Comparison of ENCODE assay signal across 23 cellular contexts in genomic region chr1:95145493-95145892, GRCh38. TPM values are rescaled to one million over a fixed set of nuclear protein-coding genes. Genes with fewer than 3 reads are reported as not detected.
"Had no signal": no experiment of that assay in that cellular context is flagged by ENCODE, and none has a peak within 500 bp of the region (broad histone marks: within the 10 kb centered on the region; RNA-seq: fewer than 3 reads in every experiment).

No MANE protein-coding gene starts in this region.

- H3K27ac Mint-ChIP-seq: activated CD4-positive, alpha-beta memory T cell treated with anti-CD3 and anti-CD28 coated beads, Interleukin-2, amount 10 ng/mL, durations not matched to agents 7 days and 5 days; activated CD8-positive, alpha-beta memory T cell treated with anti-CD3 and anti-CD28 coated beads, Interleukin-2, amount 10 ng/mL, durations not matched to agents 7 days and 5 days; activated naive CD8-positive, alpha-beta T cell treated with anti-CD3 and anti-CD28 coated beads, Interleukin-2, amount 10 ng/mL, durations not matched to agents 7 days and 5 days; activated T-helper 17 cell treated with anti-CD3 and anti-CD28 coated beads, Interleukin-2, amount 50 U/mL, for 72 hours; neural progenitor cell; progenitor cell of endocrine pancreas; stimulated activated naive CD8-positive, alpha-beta T cell treated with anti-CD3 and anti-CD28 coated beads, Interleukin-15, amount 100 ng/mL, for 72 hours had no signal

- H3K9me3 Mint-ChIP-seq: activated CD4-positive, alpha-beta memory T cell treated with anti-CD3 and anti-CD28 coated beads, Interleukin-2, amount 10 ng/mL, durations not matched to agents 7 days and 5 days; activated naive CD8-positive, alpha-beta T cell treated with anti-CD3 and anti-CD28 coated beads, Interleukin-2, amount 10 ng/mL, durations not matched to agents 7 days and 5 days; activated T-helper 17 cell treated with anti-CD3 and anti-CD28 coated beads, Interleukin-2, amount 50 U/mL, for 72 hours; neural progenitor cell; stimulated activated naive CD8-positive, alpha-beta T cell treated with anti-CD3 and anti-CD28 coated beads, Interleukin-15, amount 100 ng/mL, for 72 hours had no signal

- H3K4me3 Mint-ChIP-seq: activated CD4-positive, alpha-beta memory T cell treated with anti-CD3 and anti-CD28 coated beads, Interleukin-2, amount 10 ng/mL, durations not matched to agents 7 days and 5 days; activated CD8-positive, alpha-beta memory T cell treated with anti-CD3 and anti-CD28 coated beads, Interleukin-2, amount 10 ng/mL, durations not matched to agents 7 days and 5 days; activated naive CD8-positive, alpha-beta T cell treated with anti-CD3 and anti-CD28 coated beads, Interleukin-2, amount 10 ng/mL, durations not matched to agents 7 days and 5 days; activated T-helper 17 cell treated with anti-CD3 and anti-CD28 coated beads, Interleukin-2, amount 50 U/mL, for 72 hours; neural progenitor cell; stimulated activated naive CD8-positive, alpha-beta T cell treated with anti-CD3 and anti-CD28 coated beads, Interleukin-15, amount 100 ng/mL, for 72 hours had no signal

- H3K27me3 Mint-ChIP-seq: activated CD4-positive, alpha-beta memory T cell treated with anti-CD3 and anti-CD28 coated beads, Interleukin-2, amount 10 ng/mL, durations not matched to agents 7 days and 5 days; activated CD8-positive, alpha-beta memory T cell treated with anti-CD3 and anti-CD28 coated beads, Interleukin-2, amount 10 ng/mL, durations not matched to agents 7 days and 5 days; activated naive CD8-positive, alpha-beta T cell treated with anti-CD3 and anti-CD28 coated beads, Interleukin-2, amount 10 ng/mL, durations not matched to agents 7 days and 5 days; activated T-helper 17 cell treated with anti-CD3 and anti-CD28 coated beads, Interleukin-2, amount 50 U/mL, for 72 hours; progenitor cell of endocrine pancreas; stimulated activated naive CD8-positive, alpha-beta T cell treated with anti-CD3 and anti-CD28 coated beads, Interleukin-15, amount 100 ng/mL, for 72 hours had no signal

- H3K27ac ChIP-seq: esophagus muscularis mucosa, gastroesophageal sphincter, heart left ventricle, neural progenitor cell, suprapubic skin, vagina had no signal

- H3K4me1 ChIP-seq: esophagus muscularis mucosa, gastroesophageal sphincter, heart left ventricle, suprapubic skin, vagina had no signal

- H3K36me3 ChIP-seq: neural progenitor cell, suprapubic skin, vagina had no signal

- ATAC-seq: activated CD8-positive, alpha-beta memory T cell treated with anti-CD3 and anti-CD28 coated beads, Interleukin-2, amount 10 ng/mL, durations not matched to agents 7 days and 5 days; activated T-helper 17 cell treated with anti-CD3 and anti-CD28 coated beads, Interleukin-2, amount 50 U/mL, for 72 hours; gastroesophageal sphincter; heart left ventricle; left lobe of liver; stimulated activated naive CD8-positive, alpha-beta T cell treated with anti-CD3 and anti-CD28 coated beads, Interleukin-15, amount 100 ng/mL, for 72 hours had no signal

- DNase-seq: activated CD4-positive, alpha-beta memory T cell treated with anti-CD3 and anti-CD28 coated beads, Interleukin-2, amount 10 ng/mL, durations not matched to agents 7 days and 5 days; activated CD4-positive, alpha-beta T cell treated with anti-CD3 and anti-CD28 coated beads for 48 hours; activated CD4-positive, CD25-positive, alpha-beta regulatory T cell; activated CD8-positive, alpha-beta memory T cell treated with anti-CD3 and anti-CD28 coated beads, Interleukin-2, amount 10 ng/mL, durations not matched to agents 7 days and 5 days; activated naive CD4-positive, alpha-beta T cell treated with Interleukin-2 at 50 U/mL for 16 hours; activated naive CD8-positive, alpha-beta T cell treated with anti-CD3 and anti-CD28 coated beads, Interleukin-2, amount 10 ng/mL, durations not matched to agents 7 days and 5 days; amygdala; dermis blood vessel endothelial cell; effector memory CD4-positive, alpha-beta T cell; heart left ventricle; kidney; stimulated activated CD8-positive, alpha-beta memory T cell treated with anti-CD3 and anti-CD28 coated beads, Interleukin-4, amount 100 ng/mL, for 48 hours; stimulated activated naive CD8-positive, alpha-beta T cell treated with anti-CD3 and anti-CD28 coated beads, Interleukin-15, amount 100 ng/mL, for 72 hours; trophoblast cell had no signal

- H3K4me3 ChIP-seq: esophagus muscularis mucosa, gastroesophageal sphincter, heart left ventricle, lung, neural progenitor cell, suprapubic skin, vagina had no signal

- H3K27me3 ChIP-seq: esophagus muscularis mucosa, gastroesophageal sphincter, heart left ventricle, neural progenitor cell, suprapubic skin, vagina had no signal

- H3K36me3 Mint-ChIP-seq: activated CD8-positive, alpha-beta memory T cell treated with anti-CD3 and anti-CD28 coated beads, Interleukin-2, amount 10 ng/mL, durations not matched to agents 7 days and 5 days; activated naive CD8-positive, alpha-beta T cell treated with anti-CD3 and anti-CD28 coated beads, Interleukin-2, amount 10 ng/mL, durations not matched to agents 7 days and 5 days had no signal

- H3K4me1 Mint-ChIP-seq: activated CD4-positive, alpha-beta memory T cell treated with anti-CD3 and anti-CD28 coated beads, Interleukin-2, amount 10 ng/mL, durations not matched to agents 7 days and 5 days; activated CD8-positive, alpha-beta memory T cell treated with anti-CD3 and anti-CD28 coated beads, Interleukin-2, amount 10 ng/mL, durations not matched to agents 7 days and 5 days; activated naive CD8-positive, alpha-beta T cell treated with anti-CD3 and anti-CD28 coated beads, Interleukin-2, amount 10 ng/mL, durations not matched to agents 7 days and 5 days; activated T-helper 17 cell treated with anti-CD3 and anti-CD28 coated beads, Interleukin-2, amount 50 U/mL, for 72 hours; stimulated activated naive CD8-positive, alpha-beta T cell treated with anti-CD3 and anti-CD28 coated beads, Interleukin-15, amount 100 ng/mL, for 72 hours had no signal

- H3K9me3 ChIP-seq: esophagus muscularis mucosa, gastroesophageal sphincter, suprapubic skin, vagina had no signal

RNA-seq across cellular contexts. Expression of gene TLCD4, which starts 28.3 kb away (rescaled TPM):
- total RNA-seq: activated CD8-positive, alpha-beta memory T cell treated with anti-CD3 and anti-CD28 coated beads, Interleukin-2, amount 10 ng/mL, durations not matched to agents 7 days and 5 days had no signal
